27 cellular contexts compared by ENCODE assay signal in the genomic region with DNA sequence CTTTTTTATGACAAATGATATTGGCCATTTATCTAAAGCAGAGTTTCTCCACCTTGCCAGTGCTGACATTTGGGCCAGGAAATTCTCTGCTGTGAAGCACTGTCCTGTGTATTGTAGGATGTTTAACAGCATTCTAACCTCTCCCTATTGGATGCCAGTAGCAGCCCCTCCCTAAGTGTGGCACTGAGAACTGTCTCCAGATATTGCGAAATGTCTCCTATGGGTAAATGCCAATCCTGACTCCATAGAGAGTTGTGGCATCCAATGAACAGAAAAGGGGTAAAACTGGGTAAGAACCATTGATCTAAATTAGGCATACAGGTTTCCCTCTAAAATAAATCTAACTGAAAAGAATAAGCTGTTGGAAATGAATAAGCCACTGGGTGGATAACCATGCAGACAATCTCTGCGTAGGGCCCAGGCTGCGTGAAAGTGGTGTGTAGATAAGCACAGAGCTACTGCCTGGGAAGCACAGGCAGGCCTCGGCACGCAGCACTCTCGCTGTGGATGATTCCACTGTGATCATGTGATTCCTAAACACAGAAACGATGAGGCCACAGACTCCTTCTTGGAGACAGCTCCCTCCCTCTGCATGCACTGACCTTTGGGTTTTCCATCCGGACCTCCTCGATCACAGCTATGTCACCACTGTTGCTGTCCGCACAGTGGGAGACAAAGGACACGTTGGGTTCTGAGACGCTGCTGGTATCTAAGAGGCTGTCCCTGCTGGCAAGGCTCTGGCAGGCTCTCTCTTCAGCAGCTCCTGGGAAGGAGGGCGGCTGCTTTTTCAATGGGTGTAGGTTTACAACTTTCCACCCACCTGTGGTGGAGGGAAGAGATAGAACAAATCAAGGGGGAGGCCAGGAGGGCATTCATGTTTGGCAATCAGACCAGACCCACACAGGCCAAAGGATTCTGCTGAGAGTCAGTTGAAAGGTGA. TPM values are rescaled to one million over a fixed set of nuclear protein-coding genes. Genes with fewer than 3 reads are reported as not detected.
DNase-seq lines count a peak whose midpoint lies in the region; ATAC-seq, FAIRE-seq and TF ChIP-seq lines count a peak whose summit lies in the region.
"Had no signal": no experiment of that assay in that cellular context is flagged by ENCODE, and none has a peak within 500 bp of the region (broad histone marks: within the 10 kb centered on the region; RNA-seq: fewer than 3 reads in every experiment).

No MANE protein-coding gene starts in this region.

- FAIRE-seq in keratinocyte (lab: Jason Lieb, UNC) (peak; percentile 96), D721Med (lab: Jason Lieb, UNC) (no peak)
- FAIRE-seq: GM18507 had no signal

- no peak for TF ChIP-seq CTCF in RWPE1 (conservative IDR thresholded peaks at IDR 0.05; ENCODE audit: low read depth)
- no peak for TF ChIP-seq CTCF in keratinocyte (optimal IDR thresholded peaks at IDR 0.05 in 1 of 3, IDR thresholded peaks at IDR 0.05 in 1 of 3, conservative IDR thresholded peaks at IDR 0.05 in 1 of 3; ENCODE audit: extremely low read depth in 1 of 3, insufficient read depth in 2 of 3, low read length in 3 of 3)
- no peak for TF ChIP-seq CTCF in D721Med (IDR thresholded peaks at IDR 0.05; ENCODE audit: insufficient read depth, missing control alignments)

- peak overlapping the region in 1 of 3 experiments; percentile 14 for H3K4me3 ChIP-seq in keratinocyte (ENCODE audit: control insufficient read depth in 2 of 3, extremely low read depth in 1 of 3, insufficient read depth in 2 of 3, low read depth in 1 of 3, low read length in 3 of 3)
- no peak overlapping the region for H3K4me3 ChIP-seq in SJCRH30
- H3K4me3 ChIP-seq: dorsolateral prefrontal cortex, tibial nerve had no signal

- H2AFZ ChIP-seq in keratinocyte (ENCODE audit: control insufficient read depth, low read length), result no peak overlapping the region

- POLR2A ChIA-PET in RWPE1 (lab: Yijun Ruan, JAX; ENCODE audit: low non-redundant PET), result no interaction called here

- dilution Hi-C loops in keratinocyte (cut with MboI; ENCODE audit: extremely low pct_ligation_motif_present, low sequenced_read_pairs), result no loop called here

- peaks cover 35 to 53% of the 10 kb centered on the region in 2 experiments for H3K36me3 ChIP-seq in keratinocyte (ENCODE audit: control insufficient read depth in 2 of 2, extremely low read depth in 1 of 2, insufficient read depth in 2 of 2, low read length in 2 of 2)
- H3K36me3 ChIP-seq in SJCRH30, result peaks cover 72% of the 10 kb centered on the region

- H3K9ac ChIP-seq in keratinocyte (ENCODE audit: control insufficient read depth, extremely low read depth, insufficient read depth, low read length), result peak overlapping the region; percentile 19

- no peaks in the 10 kb centered on the region for H3K79me2 ChIP-seq in keratinocyte (ENCODE audit: control insufficient read depth, insufficient read depth, low read length)

- no peaks in the 10 kb centered on the region for H3K9me3 ChIP-seq in keratinocyte (ENCODE audit: control insufficient read depth, low read depth, low read length)
- H3K9me3 ChIP-seq in SJCRH30 (replicated peaks), result no peaks in the 10 kb centered on the region
- H3K9me3 ChIP-seq: tibial nerve had no signal

- H3K27ac ChIP-seq in RWPE1, result peak overlapping the region; percentile 88
- peak overlapping the region; percentile 59 for H3K27ac ChIP-seq in keratinocyte (ENCODE audit: control insufficient read depth, insufficient read depth, low read length)
- no peak overlapping the region for H3K27ac ChIP-seq in SJCRH30
- H3K27ac ChIP-seq: brain microvascular endothelial cell, tibial nerve had no signal

- H3K4me1 ChIP-seq in keratinocyte (ENCODE audit: control insufficient read depth, extremely low read depth, insufficient read depth, low read length), result peaks cover 26% of the 10 kb centered on the region
- no peaks in the 10 kb centered on the region for H3K4me1 ChIP-seq in SJCRH30
- H3K4me1 ChIP-seq: tibial nerve had no signal

- no peaks in the 10 kb centered on the region for H4K20me1 ChIP-seq in keratinocyte (ENCODE audit: control insufficient read depth, extremely low read depth, insufficient read depth, low read length)

- ATAC-seq in esophagus mucosa (peak; percentile 84), HG03439 (IDR thresholded peaks at IDR 0.05; ENCODE audit: unreplicated experiment) (no peak)
- ATAC-seq: activated T-helper 17 cell treated with anti-CD3 and anti-CD28 coated beads, Interleukin-2, amount 50 U/mL, for 72 hours; stimulated activated naive B cell treated with anti-CD40 and anti-IgM and Interleukin-4, amounts not matched to agents 10 μg/mL and 1 μg/mL and 100 μg/mL, for 72 hours had no signal

- DNase-seq in EH (ENCODE audit: low read depth) (peak; percentile 22), RWPE1 (ENCODE audit: low spot score) (peak; percentile 49), keratinocyte (ENCODE audit: low read depth, low spot score) (peak; percentile 26), SJCRH30 (no peak), D721Med (ENCODE audit: insufficient read length, low spot score) (no peak), middle frontal gyrus (ENCODE audit: extremely low spot score, low spot score) (no peak)
- DNase-seq: ACHN; activated CD8-positive, alpha-beta memory T cell treated with anti-CD3 and anti-CD28 coated beads for 24 hours; activated naive CD8-positive, alpha-beta T cell treated with anti-CD3 and anti-CD28 coated beads, Interleukin-2, amount 10 ng/mL, durations not matched to agents 7 days and 5 days; brain microvascular endothelial cell; CD4-positive, alpha-beta T cell; DMS79; dorsolateral prefrontal cortex; GOT3; hippocampal formation; islet precursor cell; MV-4-11; NCI-H2081; NCI-H526; SIG-M5; stimulated activated naive B cell treated with anti-CD40 and anti-IgM and Interleukin-4, amounts not matched to agents 10 μg/mL and 1 μg/mL and 100 μg/mL, for 72 hours; T-helper 2 cell had no signal

- CTCF ChIA-PET in RWPE1 (lab: Yijun Ruan, JAX), result no interaction called here

- H3K27me3 ChIP-seq in keratinocyte (ENCODE audit: control insufficient read depth, extremely low read depth, insufficient read depth, low read length), result no peaks in the 10 kb centered on the region
- no peaks in the 10 kb centered on the region for H3K27me3 ChIP-seq in SJCRH30
- H3K27me3 ChIP-seq: brain microvascular endothelial cell, dorsolateral prefrontal cortex, tibial nerve had no signal

- peak overlapping the region; percentile 43 for H3K4me2 ChIP-seq in keratinocyte (ENCODE audit: control insufficient read depth, extremely low read depth, insufficient read depth, low read depth, low read length)

- H3K9me1 ChIP-seq in keratinocyte (ENCODE audit: control insufficient read depth, extremely low read depth, insufficient read depth, low read length), result peaks cover 4% of the 10 kb centered on the region

RNA-seq across cellular contexts. Expression of a gene that starts 44.1 kb away (rescaled TPM):
- 103 TPM for total RNA-seq in esophagus mucosa
- 23.5 to 33.5 TPM (median 28.3 TPM) in 3 replicates for polyA plus RNA-seq in keratinocyte
- polyA plus RNA-seq in keratinocyte (2011; ENCODE audit: low read depth), result 32.8 TPM
- 13.6 and 22.3 TPM in 2 replicates for polyA plus RNA-seq in keratinocyte (2011; cell fraction: cytosol; rRNA removed)
- polyA plus RNA-seq in keratinocyte (2011; cell fraction: nucleus; rRNA removed), result 138 and 170 TPM in 2 replicates
- 44.8 and 63.8 TPM in 2 replicates for polyA plus RNA-seq in keratinocyte (2012; ENCODE audit: low replicate concordance)
- polyA minus RNA-seq in keratinocyte, result 69.6 to 213 TPM (median 80.1 TPM) in 3 replicates
- 62.9 TPM for polyA minus RNA-seq in keratinocyte (2011; cell fraction: cytosol; rRNA and poly(A)+ RNA removed)
- polyA minus RNA-seq in keratinocyte (2011; cell fraction: nucleus; rRNA and poly(A)+ RNA removed), result 180 and 212 TPM in 2 replicates
- 113 and 124 TPM in 2 replicates for total RNA-seq in SJCRH30 (2014; rRNA removed; shearing (Covaris generic))

RNA-seq across cellular contexts. Expression of a gene that starts 44.4 kb away (rescaled TPM):
- total RNA-seq in esophagus mucosa, result 21.0 TPM
- 15.4 to 19.0 TPM (median 19.0 TPM) in 3 replicates for polyA plus RNA-seq in keratinocyte
- 10.9 TPM for polyA plus RNA-seq in keratinocyte (2011; ENCODE audit: low read depth)
- polyA plus RNA-seq in keratinocyte (2011; cell fraction: cytosol; rRNA removed), result 11.5 and 14.2 TPM in 2 replicates
- polyA plus RNA-seq in keratinocyte (2011; cell fraction: nucleus; rRNA removed), result 60.8 and 79.5 TPM in 2 replicates
- polyA plus RNA-seq in keratinocyte (2012; ENCODE audit: low replicate concordance), result 5.9 and 12.7 TPM in 2 replicates
- polyA minus RNA-seq in keratinocyte, result 32.6 to 54.0 TPM (median 48.7 TPM) in 3 replicates
- polyA minus RNA-seq in keratinocyte (2011; cell fraction: cytosol; rRNA and poly(A)+ RNA removed), result 13.0 TPM
- 36.6 and 60.9 TPM in 2 replicates for polyA minus RNA-seq in keratinocyte (2011; cell fraction: nucleus; rRNA and poly(A)+ RNA removed)
- 16.2 and 18.6 TPM in 2 replicates for total RNA-seq in SJCRH30 (2014; rRNA removed; shearing (Covaris generic))

Comparison
In these comparisons a context has a peak if more than half of its experiments do, and no peak if none do; other contexts are left out.
1. DNase-seq: peak in EH (single experiment), RWPE1 (single experiment) and keratinocyte (single experiment); none in SJCRH30 (0 of 2), D721Med (single experiment) and middle frontal gyrus (single experiment).